18 cellular contexts compared by ENCODE assay signal in the genomic region with DNA sequence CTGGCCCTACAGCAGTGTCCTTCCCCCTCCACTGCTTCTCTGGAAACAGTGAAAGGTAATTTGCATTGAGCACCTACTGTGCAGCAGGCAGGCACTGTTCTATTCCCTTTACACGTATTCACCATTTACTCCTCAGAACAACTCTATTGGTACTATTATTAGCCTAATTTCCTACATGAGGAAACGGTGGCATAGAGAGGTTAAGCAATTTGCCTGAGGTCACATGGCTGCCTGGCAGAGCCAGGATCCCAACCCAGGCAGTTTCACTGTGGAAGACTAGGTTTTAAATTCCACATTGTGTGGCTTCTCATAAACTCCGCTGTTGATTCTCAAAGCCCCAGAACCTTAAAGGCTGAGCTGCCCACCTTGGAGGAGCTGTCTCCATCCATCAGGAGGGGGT.
DNase-seq lines count a peak whose midpoint lies in the region; ATAC-seq, FAIRE-seq and TF ChIP-seq lines count a peak whose summit lies in the region.
"Had no signal": no experiment of that assay in that cellular context is flagged by ENCODE, and none has a peak within 500 bp of the region (broad histone marks: within the 10 kb centered on the region; RNA-seq: fewer than 3 reads in every experiment).

No MANE protein-coding gene starts in this region.

- H3K27me3 ChIP-seq in right atrium auricular region: no peaks in the 10 kb centered on the region
- H3K27me3 ChIP-seq: BLaER1 treated with 17β-estradiol and CSF1 and Interleukin-3, amounts not matched to agents 10 nM and 100 nM had no signal

- H3K36me3 ChIP-seq in right atrium auricular region: peaks cover 34% of the 10 kb centered on the region
- H3K36me3 ChIP-seq: BLaER1 treated with 17β-estradiol and CSF1 and Interleukin-3, amounts not matched to agents 10 nM and 100 nM had no signal

- H3K27ac Mint-ChIP-seq in stimulated activated effector memory CD8-positive, alpha-beta T cell treated with anti-CD3 and anti-CD28 coated beads, Interleukin-12 subunit alpha, Interleukin-12 subunit beta, amount 100 ng/mL, for 72 hours: peak overlapping the region; percentile 16
- H3K27ac Mint-ChIP-seq: B cell; CD8-positive, alpha-beta T cell; HFFc6 had no signal

- peak; percentile 23 for FAIRE-seq in HTR-8/SVneo (lab: Jason Lieb, UNC)

- no peak for DNase-seq in Right ventricle myocardium superior
- DNase-seq in right atrium auricular region (ENCODE audit: low spot score): no peak
- DNase-seq in HTR-8/SVneo (ENCODE audit: insufficient read length, low spot score): no peak
- DNase-seq in NCI-H526 treated with DMSO at 0.1 percent for 48 hours (lab: John Stamatoyannopoulos, UW): peak; percentile 40
- DNase-seq in stimulated activated effector memory CD8-positive, alpha-beta T cell treated with anti-CD3 and anti-CD28 coated beads, Interleukin-12 subunit alpha, Interleukin-12 subunit beta, amount 100 ng/mL, for 72 hours (ENCODE audit: low spot score in 2 of 2): no peak
- no peak for DNase-seq in KBM-7
- DNase-seq in activated CD8-positive, alpha-beta memory T cell treated with anti-CD3 and anti-CD28 coated beads, Interleukin-2, amount 50 U/mL, for 4 hours: no peak
- DNase-seq: 8988T; Calu3; CD8-positive, alpha-beta T cell; DMS79 treated with DMSO at 0.1 percent for 48 hours; GF-D8; GOT3; H7; HFFc6 had no signal

- peak; percentile 49 for ATAC-seq in Right ventricle myocardium superior (ENCODE audit: poor library complexity)
- ATAC-seq in stimulated activated effector memory CD8-positive, alpha-beta T cell treated with anti-CD3 and anti-CD28 coated beads, Interleukin-12 subunit alpha, Interleukin-12 subunit beta, amount 100 ng/mL, for 72 hours: no peak
- ATAC-seq: CD8-positive, alpha-beta T cell; HCT116 had no signal

- no peaks in the 10 kb centered on the region for H3K9me3 Mint-ChIP-seq in stimulated activated effector memory CD8-positive, alpha-beta T cell treated with anti-CD3 and anti-CD28 coated beads, Interleukin-12 subunit alpha, Interleukin-12 subunit beta, amount 100 ng/mL, for 72 hours
- H3K9me3 Mint-ChIP-seq: CD8-positive, alpha-beta T cell; HFFc6 had no signal

- H3K4me3 ChIP-seq in right atrium auricular region: no peak overlapping the region
- H3K4me3 ChIP-seq: BLaER1 treated with 17β-estradiol and CSF1 and Interleukin-3, amounts not matched to agents 10 nM and 100 nM had no signal

- no peak overlapping the region for H3K4me3 Mint-ChIP-seq in stimulated activated effector memory CD8-positive, alpha-beta T cell treated with anti-CD3 and anti-CD28 coated beads, Interleukin-12 subunit alpha, Interleukin-12 subunit beta, amount 100 ng/mL, for 72 hours
- H3K4me3 Mint-ChIP-seq: B cell; CD8-positive, alpha-beta T cell; HFFc6 had no signal

- peaks cover 6% of the 10 kb centered on the region for H3K36me3 Mint-ChIP-seq in stimulated activated effector memory CD8-positive, alpha-beta T cell treated with anti-CD3 and anti-CD28 coated beads, Interleukin-12 subunit alpha, Interleukin-12 subunit beta, amount 100 ng/mL, for 72 hours

- intact Hi-C loops in Right ventricle myocardium superior (cut with DNase I): no loop called here

- H3K27ac ChIP-seq in right atrium auricular region: no peak overlapping the region
- H3K27ac ChIP-seq: BLaER1 treated with 17β-estradiol and CSF1 and Interleukin-3, amounts not matched to agents 10 nM and 100 nM had no signal

- TF ChIP-seq CTCF in right atrium auricular region (IDR thresholded peaks at IDR 0.05): no peak

- in situ Hi-C loops in KBM-7 (cut with MboI; ENCODE audit: low pct_unique_long_range_greater_than_20kb, low sequenced_read_pairs): no loop called here

- no peaks in the 10 kb centered on the region for H3K9me3 ChIP-seq in right atrium auricular region
- H3K9me3 ChIP-seq: BLaER1 treated with 17β-estradiol and CSF1 and Interleukin-3, amounts not matched to agents 10 nM and 100 nM had no signal

- H3K4me1 ChIP-seq in right atrium auricular region: peaks cover 0 to 33% of the 10 kb centered on the region in 2 donors

- no peaks in the 10 kb centered on the region for H3K4me1 Mint-ChIP-seq in stimulated activated effector memory CD8-positive, alpha-beta T cell treated with anti-CD3 and anti-CD28 coated beads, Interleukin-12 subunit alpha, Interleukin-12 subunit beta, amount 100 ng/mL, for 72 hours
- H3K4me1 Mint-ChIP-seq: B cell had no signal
